Comparison of ENCODE assay signal across 8 cellular contexts in genomic region chr11:120334894-120335462, GRCh38. TPM values are rescaled to one million over a fixed set of nuclear protein-coding genes. Genes with fewer than 3 reads are reported as not detected.
A peak's percentile ranks its signal among the peaks of the same experiment; 100 is the strongest.
DNase-seq lines count a peak whose midpoint lies in the region; TF ChIP-seq lines count a peak whose summit lies in the region.

No MANE protein-coding gene starts in this region.

- H3K36me3 ChIP-seq in KMS-11 (ENCODE audit: insufficient read depth) (no peaks in the 10 kb centered on the region), neural progenitor cell (no peaks in the 10 kb centered on the region)

- H3K4me3 ChIP-seq in KMS-11 (IDR thresholded peaks at IDR 0.05; ENCODE audit: insufficient read depth, low read depth, low read length) (no peak overlapping the region), fibroblast of villous mesenchyme (ENCODE audit: low read depth, low read length) (peak overlapping the region; percentile 96), neural progenitor cell (peak overlapping the region; percentile 97)

- H3K27me3 ChIP-seq in KMS-11 (ENCODE audit: insufficient read depth, low read depth), result no peaks in the 10 kb centered on the region
- no peaks in the 10 kb centered on the region for H3K27me3 ChIP-seq in neural progenitor cell

- DNase-seq in EL (peak; percentile 81), OCI-M1 (lab: John Stamatoyannopoulos, UW) (peak; percentile 97), fibroblast of villous mesenchyme (ENCODE audit: low read depth) (peak; percentile 94), neural progenitor cell (ENCODE audit: low spot score) (peak; percentile 71), type B pancreatic cell (ENCODE audit: extremely low spot score, unreplicated experiment) (no peak), mesenteric fat pad (ENCODE audit: low spot score) (no peak)
- no peak for DNase-seq in activated T-helper 2 cell treated with anti-CD3 and anti-CD28 coated beads, Interferon-gamma antibody, Interleukin-2, Interleukin-4, amounts not matched to agents 10 μg/mL and 5 μg/mL and 100 μg/mL, durations not matched to agents 14 hours and 24 hours and 36 hours (ENCODE audit: low spot score)

- no peaks in the 10 kb centered on the region for H3K9me3 Mint-ChIP-seq in activated T-helper 2 cell treated with anti-CD3 and anti-CD28 coated beads, Interferon-gamma antibody, Interleukin-2, Interleukin-4, amounts not matched to agents 10 μg/mL and 5 μg/mL and 100 μg/mL, durations not matched to agents 14 hours and 24 hours and 36 hours
- peaks cover 2% of the 10 kb centered on the region for H3K9me3 Mint-ChIP-seq in neural progenitor cell
- no peaks in the 10 kb centered on the region for H3K9me3 Mint-ChIP-seq in type B pancreatic cell

- H3K4me1 ChIP-seq in KMS-11 (ENCODE audit: low read depth, poor library complexity, severe bottlenecking) (peaks cover 51% of the 10 kb centered on the region), neural progenitor cell (peaks cover 21% of the 10 kb centered on the region)

- H3K4me1 Mint-ChIP-seq in activated T-helper 2 cell treated with anti-CD3 and anti-CD28 coated beads, Interferon-gamma antibody, Interleukin-2, Interleukin-4, amounts not matched to agents 10 μg/mL and 5 μg/mL and 100 μg/mL, durations not matched to agents 14 hours and 24 hours and 36 hours (ENCODE audit: low read depth), result peaks cover 25% of the 10 kb centered on the region
- H3K4me1 Mint-ChIP-seq in neural progenitor cell (peaks cover 25% of the 10 kb centered on the region), type B pancreatic cell (ENCODE audit: unreplicated experiment) (peaks cover 17% of the 10 kb centered on the region)

- H3K36me3 Mint-ChIP-seq in activated T-helper 2 cell treated with anti-CD3 and anti-CD28 coated beads, Interferon-gamma antibody, Interleukin-2, Interleukin-4, amounts not matched to agents 10 μg/mL and 5 μg/mL and 100 μg/mL, durations not matched to agents 14 hours and 24 hours and 36 hours (ENCODE audit: low read depth), result peaks cover 5% of the 10 kb centered on the region
- H3K36me3 Mint-ChIP-seq in neural progenitor cell, result peaks cover 3% of the 10 kb centered on the region
- H3K36me3 Mint-ChIP-seq in type B pancreatic cell, result peaks cover 4% of the 10 kb centered on the region

- H3K27ac Mint-ChIP-seq in activated T-helper 2 cell treated with anti-CD3 and anti-CD28 coated beads, Interferon-gamma antibody, Interleukin-2, Interleukin-4, amounts not matched to agents 10 μg/mL and 5 μg/mL and 100 μg/mL, durations not matched to agents 14 hours and 24 hours and 36 hours, result no peak overlapping the region
- H3K27ac Mint-ChIP-seq in neural progenitor cell, result no peak overlapping the region
- H3K27ac Mint-ChIP-seq in type B pancreatic cell, result peak overlapping the region; percentile 79

- H3K27me3 Mint-ChIP-seq in activated T-helper 2 cell treated with anti-CD3 and anti-CD28 coated beads, Interferon-gamma antibody, Interleukin-2, Interleukin-4, amounts not matched to agents 10 μg/mL and 5 μg/mL and 100 μg/mL, durations not matched to agents 14 hours and 24 hours and 36 hours (ENCODE audit: low read depth), result peaks cover 48% of the 10 kb centered on the region
- H3K27me3 Mint-ChIP-seq in neural progenitor cell (ENCODE audit: insufficient read depth, low read depth) (no peaks in the 10 kb centered on the region), type B pancreatic cell (no peaks in the 10 kb centered on the region)

- H2AFZ ChIP-seq in KMS-11 (ENCODE audit: low read depth) (peak overlapping the region; percentile 27; the same call in 1 of the 2 replicates), neural progenitor cell (replicated peaks) (peak overlapping the region; percentile 77)

- H4K20me1 ChIP-seq in KMS-11 (ENCODE audit: insufficient read depth), result no peaks in the 10 kb centered on the region
- peaks cover 33% of the 10 kb centered on the region for H4K20me1 ChIP-seq in neural progenitor cell (ENCODE audit: low read depth)

- H3K9me3 ChIP-seq in neural progenitor cell (ENCODE audit: low read depth), result no peaks in the 10 kb centered on the region

- TF ChIP-seq CTCF in KMS-11 (conservative IDR thresholded peaks at IDR 0.05; ENCODE audit: low read depth, low read length) (peak; percentile 44; the same call in 1 of the 2 replicates), fibroblast of villous mesenchyme (IDR thresholded peaks at IDR 0.05; ENCODE audit: insufficient read depth, low read depth, low read length) (peak; percentile 62), neural progenitor cell (IDR thresholded peaks at IDR 0.05) (peak; percentile 71), type B pancreatic cell (conservative IDR thresholded peaks at IDR 0.05) (peak; percentile 84)

- peak overlapping the region; percentile 73 for H3K4me3 Mint-ChIP-seq in activated T-helper 2 cell treated with anti-CD3 and anti-CD28 coated beads, Interferon-gamma antibody, Interleukin-2, Interleukin-4, amounts not matched to agents 10 μg/mL and 5 μg/mL and 100 μg/mL, durations not matched to agents 14 hours and 24 hours and 36 hours (ENCODE audit: low read depth)
- H3K4me3 Mint-ChIP-seq in neural progenitor cell (peak overlapping the region; percentile 83), type B pancreatic cell (peak overlapping the region; percentile 84)

- H3K4me2 ChIP-seq in KMS-11, result peak overlapping the region; percentile 89
- H3K4me2 ChIP-seq in neural progenitor cell, result peak overlapping the region; percentile 87

- H3K27ac ChIP-seq in KMS-11 (peak overlapping the region; percentile 57; the same call in 1 of the 2 replicates), neural progenitor cell (no peak overlapping the region)

- H3K79me2 ChIP-seq in KMS-11 (ENCODE audit: insufficient read depth, low read depth) (peaks cover 34% of the 10 kb centered on the region), neural progenitor cell (ENCODE audit: low read depth) (peaks cover 33% of the 10 kb centered on the region)

- H3F3A ChIP-seq in neural progenitor cell (ENCODE audit: low read depth), result peaks cover 38% of the 10 kb centered on the region

- H3K9ac ChIP-seq in KMS-11 (peak overlapping the region; percentile 64; the same call in 1 of the 2 replicates), neural progenitor cell (no peak overlapping the region)

- intact Hi-C loops in activated T-helper 2 cell treated with anti-CD3 and anti-CD28 coated beads, Interferon-gamma antibody, Interleukin-2, Interleukin-4, amounts not matched to agents 10 μg/mL and 5 μg/mL and 100 μg/mL, durations not matched to agents 14 hours and 24 hours and 36 hours (cut with micrococcal nuclease), result loop anchor here (10.0 kb wide), 1 partner anchor 350 kb away; no protein-coding TSS in a partner anchor

RNA-seq across cellular contexts. Expression of gene ARHGEF12, which starts 1.2 kb away (rescaled TPM):
- total RNA-seq in activated T-helper 2 cell treated with anti-CD3 and anti-CD28 coated beads, Interferon-gamma antibody, Interleukin-2, Interleukin-4, amounts not matched to agents 10 μg/mL and 5 μg/mL and 100 μg/mL, durations not matched to agents 14 hours and 24 hours and 36 hours, result 17.4 and 17.7 TPM in 2 replicates
- total RNA-seq in fibroblast of villous mesenchyme, result 124 and 143 TPM in 2 replicates
- 24.9 and 31.3 TPM in 2 replicates for total RNA-seq in neural progenitor cell (ENCODE audit: low replicate concordance)
- total RNA-seq in type B pancreatic cell (ENCODE audit: low replicate concordance), result 73.8 and 85.7 TPM in 2 replicates
- total RNA-seq in mesenteric fat pad, result 75.5 TPM

RNA-seq across cellular contexts. Expression of gene TLCD5, which starts 9.9 kb away (rescaled TPM):
- 0.41 and 0.46 TPM in 2 replicates for total RNA-seq in activated T-helper 2 cell treated with anti-CD3 and anti-CD28 coated beads, Interferon-gamma antibody, Interleukin-2, Interleukin-4, amounts not matched to agents 10 μg/mL and 5 μg/mL and 100 μg/mL, durations not matched to agents 14 hours and 24 hours and 36 hours
- total RNA-seq in fibroblast of villous mesenchyme (7.4 and 10.8 TPM in 2 replicates), neural progenitor cell (ENCODE audit: low replicate concordance) (25.1 and 32.2 TPM in 2 replicates), type B pancreatic cell (ENCODE audit: low replicate concordance) (3.3 and 11.6 TPM in 2 replicates), mesenteric fat pad (2.2 TPM)

Comparison
In these comparisons a context has a peak if more than half of its experiments do, and no peak if none do; other contexts are left out.
1. DNase-seq: peak in EL (single experiment), OCI-M1 (single experiment), fibroblast of villous mesenchyme (single experiment) and neural progenitor cell (single experiment); none in activated T-helper 2 cell treated with anti-CD3 and anti-CD28 coated beads, Interferon-gamma antibody, Interleukin-2, Interleukin-4, amounts not matched to agents 10 μg/mL and 5 μg/mL and 100 μg/mL, durations not matched to agents 14 hours and 24 hours and 36 hours (single experiment), type B pancreatic cell (single experiment) and mesenteric fat pad (single experiment).
2. Peak in every context shown above with its lines, with median percentiles within 50 percentile points of each other: CTCF ChIP-seq and H3K4me3 Mint-ChIP-seq.